8 cellular contexts compared by ENCODE assay signal in genomic region chrX:55160685-55161552, GRCh38. TPM values are rescaled to one million over a fixed set of nuclear protein-coding genes. Genes with fewer than 3 reads are reported as not detected.
DNase-seq lines count a peak whose midpoint lies in the region; ATAC-seq, FAIRE-seq and TF ChIP-seq lines count a peak whose summit lies in the region.

No MANE protein-coding gene starts in this region.

- no peaks in the 10 kb centered on the region for H3K36me3 Mint-ChIP-seq in natural killer cell treated with Interleukin-12 subunit alpha and Interleukin-12 subunit beta and Interleukin-15 and Interleukin-18, amount 100 ng/mL, for 72 hours

- no peaks in the 10 kb centered on the region for H3K9me3 Mint-ChIP-seq in natural killer cell treated with Interleukin-12 subunit alpha and Interleukin-12 subunit beta and Interleukin-15 and Interleukin-18, amount 100 ng/mL, for 72 hours

- peak; percentile 30; the same call in 1 of the 2 replicates for TF ChIP-seq CTCF in LNCaP clone FGC (IDR thresholded peaks at IDR 0.05; ENCODE audit: control insufficient read depth, extremely low read depth, insufficient read depth)
- TF ChIP-seq CTCF in fibroblast of the aortic adventitia (IDR thresholded peaks at IDR 0.05; ENCODE audit: insufficient read depth, low read length): peak; percentile 5

- in situ Hi-C loops in G401 (cut with HindIII; ENCODE audit: low sequenced_read_pairs): no loop called here

- H3K4me3 ChIP-seq in LNCaP clone FGC (ENCODE audit: low read depth, low read length) (peak overlapping the region; percentile 69), fibroblast of the aortic adventitia (ENCODE audit: low read depth, low read length) (peak overlapping the region; percentile 78)

- TF ChIP-seq POLR2A in H54 (IDR thresholded peaks at IDR 0.05; ENCODE audit: low read depth, low read length): peak; percentile 66

- peaks cover 9 to 25% of the 10 kb centered on the region in 2 donors for H3K4me1 Mint-ChIP-seq in natural killer cell treated with Interleukin-12 subunit alpha and Interleukin-12 subunit beta and Interleukin-15 and Interleukin-18, amount 100 ng/mL, for 72 hours (ENCODE audit: low read depth in 2 of 2)

- FAIRE-seq in H54 (lab: Jason Lieb, UNC): no peak

- peak overlapping the region; percentile 90 to 94 for H3K27ac Mint-ChIP-seq in natural killer cell treated with Interleukin-12 subunit alpha and Interleukin-12 subunit beta and Interleukin-15 and Interleukin-18, amount 100 ng/mL, for 72 hours

- peaks cover 0 to 17% of the 10 kb centered on the region in 2 donors for H3K27me3 Mint-ChIP-seq in natural killer cell treated with Interleukin-12 subunit alpha and Interleukin-12 subunit beta and Interleukin-15 and Interleukin-18, amount 100 ng/mL, for 72 hours

- DNase-seq in G401 (ENCODE audit: low spot score): peak; percentile 90
- peak; percentile 16 for DNase-seq in H54 (ENCODE audit: insufficient read length, low spot score)
- DNase-seq in LNCaP clone FGC (ENCODE audit: low read depth): peak; percentile 64
- peak; percentile 92 for DNase-seq in RPMI8226
- DNase-seq in activated T-helper 9 cell treated with anti-CD3 and anti-CD28 coated beads, Interleukin-2, amount 50 U/mL, for 16 hours (ENCODE audit: low read depth): peak; percentile 80
- DNase-seq in fibroblast of the aortic adventitia (ENCODE audit: low read depth): peak; percentile 82
- DNase-seq in natural killer cell treated with Interleukin-12 subunit alpha and Interleukin-12 subunit beta and Interleukin-15 and Interleukin-18, amount 100 ng/mL, for 72 hours (ENCODE audit: low spot score): peak; percentile 92
- peak; percentile 89 for DNase-seq in stimulated activated naive CD4-positive, alpha-beta T cell treated with Interleukin-2 at 50 U/mL for 16 hours (lab: John Stamatoyannopoulos, UW)

- peak overlapping the region; percentile 97 for H3K4me3 Mint-ChIP-seq in natural killer cell treated with Interleukin-12 subunit alpha and Interleukin-12 subunit beta and Interleukin-15 and Interleukin-18, amount 100 ng/mL, for 72 hours

- peak; percentile 97 for ATAC-seq in natural killer cell treated with Interleukin-12 subunit alpha and Interleukin-12 subunit beta and Interleukin-15 and Interleukin-18, amount 100 ng/mL, for 72 hours

RNA-seq across cellular contexts. Expression of gene PAGE5, which starts 59.2 kb away (rescaled TPM):
- not detected in 2 replicates for total RNA-seq in G401 (2014; rRNA removed; shearing (Covaris generic))
- not detected in 2 replicates for total RNA-seq in fibroblast of the aortic adventitia (ENCODE audit: low replicate concordance)
- not detected for total RNA-seq in natural killer cell treated with Interleukin-12 subunit alpha and Interleukin-12 subunit beta and Interleukin-15 and Interleukin-18, amount 100 ng/mL, for 72 hours

Comparison
In these comparisons a context has a peak if more than half of its experiments do, and no peak if none do; other contexts are left out.
1. Peak in every context shown above with its lines: DNase-seq, ATAC-seq and H3K4me3 ChIP-seq.
2. DNase-seq: peak in every context shown above with its lines; median percentile 92 in RPMI8226; 92 in natural killer cell treated with Interleukin-12 subunit alpha and Interleukin-12 subunit beta and Interleukin-15 and Interleukin-18, amount 100 ng/mL, for 72 hours; 90 in G401; 89 in stimulated activated naive CD4-positive, alpha-beta T cell treated with Interleukin-2 at 50 U/mL for 16 hours; 82 in fibroblast of the aortic adventitia; 80 in activated T-helper 9 cell treated with anti-CD3 and anti-CD28 coated beads, Interleukin-2, amount 50 U/mL, for 16 hours; 64 in LNCaP clone FGC; 16 in H54.